1 cellular context compared by ENCODE assay signal in genomic region chr3:172061724-172062184, GRCh38.
TF ChIP-seq lines count a peak whose summit lies in the region.

No MANE protein-coding gene starts in this region.

TF ChIP-seq in HepG2, 621 proteins besides CTCF, POLR2A, EP300 and RAD21 (continued from another document and continues in another):
- 0 out of 2 replicates have a peak, but pooled peaks have one; percentile 59 for TF ChIP-seq ZBTB25 (CRISPR knock-in tag; IDR thresholded peaks at IDR 0.05)
- peak; percentile 82 for TF ChIP-seq ONECUT2 (CRISPR knock-in tag; IDR thresholded peaks at IDR 0.05)
- no peak for TF ChIP-seq ZNF580 (CRISPR knock-in tag; IDR thresholded peaks at IDR 0.05; ENCODE audit: borderline replicate concordance, low read depth)
- no peak for TF ChIP-seq ZFYVE20 (CRISPR knock-in tag; IDR thresholded peaks at IDR 0.05; ENCODE audit: borderline replicate concordance, low read depth)
- TF ChIP-seq FOXP1 (IDR thresholded peaks at IDR 0.05), result no peak
- TF ChIP-seq FOXP1 (CRISPR knock-in tag; IDR thresholded peaks at IDR 0.05), result peak; percentile 63; the same call in 1 of the 2 replicates
- TF ChIP-seq ZNF430 (CRISPR knock-in tag; IDR thresholded peaks at IDR 0.05), result no peak
- TF ChIP-seq ZNF644 (CRISPR knock-in tag; IDR thresholded peaks at IDR 0.05; ENCODE audit: low read depth), result no peak
- TF ChIP-seq ZNF367 (CRISPR knock-in tag; IDR thresholded peaks at IDR 0.05; ENCODE audit: borderline replicate concordance), result no peak
- no peak for TF ChIP-seq ZNF639 (CRISPR knock-in tag; conservative IDR thresholded peaks at IDR 0.05)
- TF ChIP-seq, protein P1, sequence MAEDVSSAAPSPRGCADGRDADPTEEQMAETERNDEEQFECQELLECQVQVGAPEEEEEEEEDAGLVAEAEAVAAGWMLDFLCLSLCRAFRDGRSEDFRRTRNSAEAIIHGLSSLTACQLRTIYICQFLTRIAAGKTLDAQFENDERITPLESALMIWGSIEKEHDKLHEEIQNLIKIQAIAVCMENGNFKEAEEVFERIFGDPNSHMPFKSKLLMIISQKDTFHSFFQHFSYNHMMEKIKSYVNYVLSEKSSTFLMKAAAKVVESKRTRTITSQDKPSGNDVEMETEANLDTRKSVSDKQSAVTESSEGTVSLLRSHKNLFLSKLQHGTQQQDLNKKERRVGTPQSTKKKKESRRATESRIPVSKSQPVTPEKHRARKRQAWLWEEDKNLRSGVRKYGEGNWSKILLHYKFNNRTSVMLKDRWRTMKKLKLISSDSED (CRISPR knock-in tag; IDR thresholded peaks at IDR 0.05), result no peak
- 0 out of 2 replicates have a peak, but pooled peaks have one; percentile 58 for TF ChIP-seq ZSCAN5A (CRISPR knock-in tag; IDR thresholded peaks at IDR 0.05; ENCODE audit: borderline replicate concordance)
- TF ChIP-seq CENPBD1 (CRISPR knock-in tag; IDR thresholded peaks at IDR 0.05; ENCODE audit: borderline replicate concordance, low read depth), result no peak
- TF ChIP-seq ARHGAP35 (CRISPR knock-in tag; IDR thresholded peaks at IDR 0.05; ENCODE audit: borderline replicate concordance), result no peak
- TF ChIP-seq GTF3A (CRISPR knock-in tag; conservative IDR thresholded peaks at IDR 0.05), result no peak
- peak; percentile 93 for TF ChIP-seq NCOA2 (CRISPR knock-in tag; IDR thresholded peaks at IDR 0.05)
- no peak for TF ChIP-seq MTF2 (CRISPR knock-in tag; IDR thresholded peaks at IDR 0.05; ENCODE audit: borderline replicate concordance)
- no peak for TF ChIP-seq GTF2F1 (IDR thresholded peaks at IDR 0.05; ENCODE audit: low read length)
- TF ChIP-seq SMC3 (IDR thresholded peaks at IDR 0.05; ENCODE audit: low read length), result peak; percentile 19; the same call in 1 of the 2 replicates
- TF ChIP-seq, protein P2, sequence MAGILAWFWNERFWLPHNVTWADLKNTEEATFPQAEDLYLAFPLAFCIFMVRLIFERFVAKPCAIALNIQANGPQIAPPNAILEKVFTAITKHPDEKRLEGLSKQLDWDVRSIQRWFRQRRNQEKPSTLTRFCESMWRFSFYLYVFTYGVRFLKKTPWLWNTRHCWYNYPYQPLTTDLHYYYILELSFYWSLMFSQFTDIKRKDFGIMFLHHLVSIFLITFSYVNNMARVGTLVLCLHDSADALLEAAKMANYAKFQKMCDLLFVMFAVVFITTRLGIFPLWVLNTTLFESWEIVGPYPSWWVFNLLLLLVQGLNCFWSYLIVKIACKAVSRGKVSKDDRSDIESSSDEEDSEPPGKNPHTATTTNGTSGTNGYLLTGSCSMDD (CRISPR knock-in tag; IDR thresholded peaks at IDR 0.05), result no peak
- TF ChIP-seq ELF3 (CRISPR knock-in tag; IDR thresholded peaks at IDR 0.05), result peak; percentile 91
- TF ChIP-seq KLF16 (CRISPR knock-in tag; IDR thresholded peaks at IDR 0.05), result peak in 1 of 2 experiments; percentile 75; a peak in 1 of 4 replicates
- TF ChIP-seq, protein P3, sequence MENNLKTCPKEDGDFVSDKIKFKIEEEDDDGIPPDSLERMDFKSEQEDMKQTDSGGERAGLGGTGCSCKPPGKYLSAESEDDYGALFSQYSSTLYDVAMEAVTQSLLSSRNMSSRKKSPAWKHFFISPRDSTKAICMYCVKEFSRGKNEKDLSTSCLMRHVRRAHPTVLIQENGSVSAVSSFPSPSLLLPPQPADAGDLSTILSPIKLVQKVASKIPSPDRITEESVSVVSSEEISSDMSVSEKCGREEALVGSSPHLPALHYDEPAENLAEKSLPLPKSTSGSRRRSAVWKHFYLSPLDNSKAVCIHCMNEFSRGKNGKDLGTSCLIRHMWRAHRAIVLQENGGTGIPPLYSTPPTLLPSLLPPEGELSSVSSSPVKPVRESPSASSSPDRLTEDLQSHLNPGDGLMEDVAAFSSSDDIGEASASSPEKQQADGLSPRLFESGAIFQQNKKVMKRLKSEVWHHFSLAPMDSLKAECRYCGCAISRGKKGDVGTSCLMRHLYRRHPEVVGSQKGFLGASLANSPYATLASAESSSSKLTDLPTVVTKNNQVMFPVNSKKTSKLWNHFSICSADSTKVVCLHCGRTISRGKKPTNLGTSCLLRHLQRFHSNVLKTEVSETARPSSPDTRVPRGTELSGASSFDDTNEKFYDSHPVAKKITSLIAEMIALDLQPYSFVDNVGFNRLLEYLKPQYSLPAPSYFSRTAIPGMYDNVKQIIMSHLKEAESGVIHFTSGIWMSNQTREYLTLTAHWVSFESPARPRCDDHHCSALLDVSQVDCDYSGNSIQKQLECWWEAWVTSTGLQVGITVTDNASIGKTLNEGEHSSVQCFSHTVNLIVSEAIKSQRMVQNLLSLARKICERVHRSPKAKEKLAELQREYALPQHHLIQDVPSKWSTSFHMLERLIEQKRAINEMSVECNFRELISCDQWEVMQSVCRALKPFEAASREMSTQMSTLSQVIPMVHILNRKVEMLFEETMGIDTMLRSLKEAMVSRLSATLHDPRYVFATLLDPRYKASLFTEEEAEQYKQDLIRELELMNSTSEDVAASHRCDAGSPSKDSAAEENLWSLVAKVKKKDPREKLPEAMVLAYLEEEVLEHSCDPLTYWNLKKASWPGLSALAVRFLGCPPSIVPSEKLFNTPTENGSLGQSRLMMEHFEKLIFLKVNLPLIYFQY (CRISPR knock-in tag; IDR thresholded peaks at IDR 0.05; ENCODE audit: borderline replicate concordance), result no peak
- TF ChIP-seq HDAC2 (CRISPR knock-in tag; IDR thresholded peaks at IDR 0.05), result peak; percentile 83
- no peak; the same call in 1 of the 2 replicates for TF ChIP-seq ATM (IDR thresholded peaks at IDR 0.05; ENCODE audit: borderline replicate concordance)
- TF ChIP-seq THAP7 (CRISPR knock-in tag; IDR thresholded peaks at IDR 0.05), result no peak
- TF ChIP-seq, protein P4, sequence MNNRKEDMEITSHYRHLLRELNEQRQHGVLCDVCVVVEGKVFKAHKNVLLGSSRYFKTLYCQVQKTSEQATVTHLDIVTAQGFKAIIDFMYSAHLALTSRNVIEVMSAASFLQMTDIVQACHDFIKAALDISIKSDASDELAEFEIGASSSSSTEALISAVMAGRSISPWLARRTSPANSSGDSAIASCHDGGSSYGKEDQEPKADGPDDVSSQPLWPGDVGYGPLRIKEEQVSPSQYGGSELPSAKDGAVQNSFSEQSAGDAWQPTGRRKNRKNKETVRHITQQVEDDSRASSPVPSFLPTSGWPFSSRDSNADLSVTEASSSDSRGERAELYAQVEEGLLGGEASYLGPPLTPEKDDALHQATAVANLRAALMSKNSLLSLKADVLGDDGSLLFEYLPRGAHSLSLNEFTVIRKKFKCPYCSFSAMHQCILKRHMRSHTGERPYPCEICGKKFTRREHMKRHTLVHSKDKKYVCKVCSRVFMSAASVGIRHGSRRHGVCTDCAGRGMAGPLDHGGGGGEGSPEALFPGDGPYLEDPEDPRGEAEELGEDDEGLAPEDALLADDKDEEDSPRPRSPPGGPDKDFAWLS (CRISPR knock-in tag; IDR thresholded peaks at IDR 0.05; ENCODE audit: borderline replicate concordance), result no peak
- TF ChIP-seq, protein P5, sequence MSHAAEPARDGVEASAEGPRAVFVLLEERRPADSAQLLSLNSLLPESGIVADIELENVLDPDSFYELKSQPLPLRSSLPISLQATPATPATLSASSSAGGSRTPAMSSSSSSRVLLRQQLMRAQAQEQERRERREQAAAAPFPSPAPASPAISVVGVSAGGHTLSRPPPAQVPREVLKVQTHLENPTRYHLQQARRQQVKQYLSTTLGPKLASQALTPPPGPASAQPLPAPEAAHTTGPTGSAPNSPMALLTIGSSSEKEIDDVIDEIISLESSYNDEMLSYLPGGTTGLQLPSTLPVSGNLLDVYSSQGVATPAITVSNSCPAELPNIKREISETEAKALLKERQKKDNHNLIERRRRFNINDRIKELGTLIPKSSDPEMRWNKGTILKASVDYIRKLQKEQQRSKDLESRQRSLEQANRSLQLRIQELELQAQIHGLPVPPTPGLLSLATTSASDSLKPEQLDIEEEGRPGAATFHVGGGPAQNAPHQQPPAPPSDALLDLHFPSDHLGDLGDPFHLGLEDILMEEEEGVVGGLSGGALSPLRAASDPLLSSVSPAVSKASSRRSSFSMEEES (CRISPR knock-in tag; IDR thresholded peaks at IDR 0.05), result peak; percentile 49; the same call in 1 of the 2 replicates
- TF ChIP-seq SMARCC2 (IDR thresholded peaks at IDR 0.05), result 0 out of 2 replicates have a peak, but pooled peaks have one; percentile 46
- TF ChIP-seq RNF2 (conservative IDR thresholded peaks at IDR 0.05; ENCODE audit: low read depth), result no peak
- TF ChIP-seq NR2C2 (CRISPR knock-in tag; IDR thresholded peaks at IDR 0.05; ENCODE audit: borderline replicate concordance), result peak; percentile 38; the same call in 1 of the 2 replicates
- TF ChIP-seq RXRB (CRISPR knock-in tag; IDR thresholded peaks at IDR 0.05; ENCODE audit: borderline replicate concordance), result peak; percentile 91
- TF ChIP-seq SNAPC2 (CRISPR knock-in tag; IDR thresholded peaks at IDR 0.05), result no peak
- TF ChIP-seq ZNF143 (CRISPR knock-in tag; IDR thresholded peaks at IDR 0.05), result no peak
- no peak for TF ChIP-seq MAF1 (CRISPR knock-in tag; IDR thresholded peaks at IDR 0.05; ENCODE audit: borderline replicate concordance)
- no peak for TF ChIP-seq SRF (IDR thresholded peaks at IDR 0.05; ENCODE audit: low read depth, low read length)
- TF ChIP-seq CEBPG (CRISPR knock-in tag; IDR thresholded peaks at IDR 0.05), result peak; percentile 94
- peak; percentile 36; the same call in 1 of the 2 replicates for TF ChIP-seq TCF7L2 (IDR thresholded peaks at IDR 0.05; ENCODE audit: low read depth, low read length)
- TF ChIP-seq CHD4 (IDR thresholded peaks at IDR 0.05; ENCODE audit: borderline replicate concordance, low read length), result no peak
- peak; percentile 88 for TF ChIP-seq HMG20A (CRISPR knock-in tag; IDR thresholded peaks at IDR 0.05; ENCODE audit: borderline replicate concordance)
- no peak for TF ChIP-seq ZNF883 (CRISPR knock-in tag; IDR thresholded peaks at IDR 0.05; ENCODE audit: not compliant biosample characterization)
- TF ChIP-seq ATF2 (CRISPR knock-in tag; IDR thresholded peaks at IDR 0.05), result peak; percentile 61; the same call in 1 of the 2 replicates
- peak; percentile 94 for TF ChIP-seq SOX5 (CRISPR knock-in tag; IDR thresholded peaks at IDR 0.05; ENCODE audit: borderline replicate concordance)
- TF ChIP-seq PHF8 (CRISPR knock-in tag; IDR thresholded peaks at IDR 0.05), result 0 out of 2 replicates have a peak, but pooled peaks have one; percentile 15
- peak; percentile 98 for TF ChIP-seq GATAD2A (CRISPR knock-in tag; IDR thresholded peaks at IDR 0.05)
- TF ChIP-seq PAX8 (CRISPR knock-in tag; IDR thresholded peaks at IDR 0.05; ENCODE audit: borderline replicate concordance), result no peak
- TF ChIP-seq, protein P6, sequence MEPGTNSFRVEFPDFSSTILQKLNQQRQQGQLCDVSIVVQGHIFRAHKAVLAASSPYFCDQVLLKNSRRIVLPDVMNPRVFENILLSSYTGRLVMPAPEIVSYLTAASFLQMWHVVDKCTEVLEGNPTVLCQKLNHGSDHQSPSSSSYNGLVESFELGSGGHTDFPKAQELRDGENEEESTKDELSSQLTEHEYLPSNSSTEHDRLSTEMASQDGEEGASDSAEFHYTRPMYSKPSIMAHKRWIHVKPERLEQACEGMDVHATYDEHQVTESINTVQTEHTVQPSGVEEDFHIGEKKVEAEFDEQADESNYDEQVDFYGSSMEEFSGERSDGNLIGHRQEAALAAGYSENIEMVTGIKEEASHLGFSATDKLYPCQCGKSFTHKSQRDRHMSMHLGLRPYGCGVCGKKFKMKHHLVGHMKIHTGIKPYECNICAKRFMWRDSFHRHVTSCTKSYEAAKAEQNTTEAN (CRISPR knock-in tag; conservative IDR thresholded peaks at IDR 0.05), result no peak; the same call in 1 of the 2 replicates
